2 cellular contexts compared by ENCODE assay signal in the genomic region with DNA sequence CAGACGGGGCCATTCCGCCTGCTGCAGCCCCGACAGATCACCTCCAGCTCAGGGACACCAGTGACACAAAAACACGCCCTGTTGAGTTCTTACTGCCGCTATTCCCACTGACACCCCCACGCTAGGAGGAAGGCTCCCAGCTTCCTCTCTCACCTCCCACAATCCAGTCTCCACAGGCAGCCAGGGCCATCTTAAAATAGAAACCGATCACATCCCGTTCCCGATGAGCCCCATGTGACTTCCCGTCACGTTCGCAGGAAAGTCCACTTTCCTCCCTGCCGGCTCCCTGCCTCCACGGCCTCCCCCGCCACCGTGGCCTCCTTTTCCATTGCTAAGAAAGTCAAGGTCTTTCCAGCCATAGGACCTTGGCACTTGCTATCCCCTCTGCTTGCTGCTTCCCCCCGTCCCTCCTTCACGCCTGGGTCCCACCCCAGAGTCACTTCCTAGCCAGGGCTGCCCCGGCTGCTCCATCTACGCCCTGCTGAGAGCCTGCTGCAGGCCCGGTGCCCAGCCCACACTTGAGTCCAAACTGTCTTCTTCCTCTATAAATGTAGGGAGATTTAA.
TF ChIP-seq lines count a peak whose summit lies in the region.

No MANE protein-coding gene starts in this region.

TF ChIP-seq in liver, 16 proteins besides CTCF, POLR2A, EP300 and RAD21 (continued from another document):
- TF ChIP-seq, protein P1, sequence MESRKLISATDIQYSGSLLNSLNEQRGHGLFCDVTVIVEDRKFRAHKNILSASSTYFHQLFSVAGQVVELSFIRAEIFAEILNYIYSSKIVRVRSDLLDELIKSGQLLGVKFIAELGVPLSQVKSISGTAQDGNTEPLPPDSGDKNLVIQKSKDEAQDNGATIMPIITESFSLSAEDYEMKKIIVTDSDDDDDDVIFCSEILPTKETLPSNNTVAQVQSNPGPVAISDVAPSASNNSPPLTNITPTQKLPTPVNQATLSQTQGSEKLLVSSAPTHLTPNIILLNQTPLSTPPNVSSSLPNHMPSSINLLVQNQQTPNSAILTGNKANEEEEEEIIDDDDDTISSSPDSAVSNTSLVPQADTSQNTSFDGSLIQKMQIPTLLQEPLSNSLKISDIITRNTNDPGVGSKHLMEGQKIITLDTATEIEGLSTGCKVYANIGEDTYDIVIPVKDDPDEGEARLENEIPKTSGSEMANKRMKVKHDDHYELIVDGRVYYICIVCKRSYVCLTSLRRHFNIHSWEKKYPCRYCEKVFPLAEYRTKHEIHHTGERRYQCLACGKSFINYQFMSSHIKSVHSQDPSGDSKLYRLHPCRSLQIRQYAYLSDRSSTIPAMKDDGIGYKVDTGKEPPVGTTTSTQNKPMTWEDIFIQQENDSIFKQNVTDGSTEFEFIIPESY (IDR thresholded peaks at IDR 0.05) = no peak
- TF ChIP-seq, protein P2, sequence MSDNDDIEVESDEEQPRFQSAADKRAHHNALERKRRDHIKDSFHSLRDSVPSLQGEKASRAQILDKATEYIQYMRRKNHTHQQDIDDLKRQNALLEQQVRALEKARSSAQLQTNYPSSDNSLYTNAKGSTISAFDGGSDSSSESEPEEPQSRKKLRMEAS (IDR thresholded peaks at IDR 0.05) = no peak
- TF ChIP-seq, protein P3, sequence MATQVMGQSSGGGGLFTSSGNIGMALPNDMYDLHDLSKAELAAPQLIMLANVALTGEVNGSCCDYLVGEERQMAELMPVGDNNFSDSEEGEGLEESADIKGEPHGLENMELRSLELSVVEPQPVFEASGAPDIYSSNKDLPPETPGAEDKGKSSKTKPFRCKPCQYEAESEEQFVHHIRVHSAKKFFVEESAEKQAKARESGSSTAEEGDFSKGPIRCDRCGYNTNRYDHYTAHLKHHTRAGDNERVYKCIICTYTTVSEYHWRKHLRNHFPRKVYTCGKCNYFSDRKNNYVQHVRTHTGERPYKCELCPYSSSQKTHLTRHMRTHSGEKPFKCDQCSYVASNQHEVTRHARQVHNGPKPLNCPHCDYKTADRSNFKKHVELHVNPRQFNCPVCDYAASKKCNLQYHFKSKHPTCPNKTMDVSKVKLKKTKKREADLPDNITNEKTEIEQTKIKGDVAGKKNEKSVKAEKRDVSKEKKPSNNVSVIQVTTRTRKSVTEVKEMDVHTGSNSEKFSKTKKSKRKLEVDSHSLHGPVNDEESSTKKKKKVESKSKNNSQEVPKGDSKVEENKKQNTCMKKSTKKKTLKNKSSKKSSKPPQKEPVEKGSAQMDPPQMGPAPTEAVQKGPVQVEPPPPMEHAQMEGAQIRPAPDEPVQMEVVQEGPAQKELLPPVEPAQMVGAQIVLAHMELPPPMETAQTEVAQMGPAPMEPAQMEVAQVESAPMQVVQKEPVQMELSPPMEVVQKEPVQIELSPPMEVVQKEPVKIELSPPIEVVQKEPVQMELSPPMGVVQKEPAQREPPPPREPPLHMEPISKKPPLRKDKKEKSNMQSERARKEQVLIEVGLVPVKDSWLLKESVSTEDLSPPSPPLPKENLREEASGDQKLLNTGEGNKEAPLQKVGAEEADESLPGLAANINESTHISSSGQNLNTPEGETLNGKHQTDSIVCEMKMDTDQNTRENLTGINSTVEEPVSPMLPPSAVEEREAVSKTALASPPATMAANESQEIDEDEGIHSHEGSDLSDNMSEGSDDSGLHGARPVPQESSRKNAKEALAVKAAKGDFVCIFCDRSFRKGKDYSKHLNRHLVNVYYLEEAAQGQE (IDR thresholded peaks at IDR 0.05) = no peak

TF ChIP-seq in SK-N-SH treated with all-trans-retinoic acid at 6 μM for 48 hours, 23 proteins besides CTCF, POLR2A, EP300 and RAD21 (continued from another document):
- TF ChIP-seq PPARA (CRISPR knock-in tag; IDR thresholded peaks at IDR 0.05; ENCODE audit: borderline replicate concordance) = no peak
- no peak for TF ChIP-seq ZFP30 (CRISPR knock-in tag; IDR thresholded peaks at IDR 0.05)
- no peak for TF ChIP-seq TOX (CRISPR knock-in tag; IDR thresholded peaks at IDR 0.05; ENCODE audit: borderline replicate concordance)
- no peak for TF ChIP-seq ESRRG (CRISPR knock-in tag; IDR thresholded peaks at IDR 0.05)
- TF ChIP-seq GLIS3 (CRISPR knock-in tag; IDR thresholded peaks at IDR 0.05) = no peak
- TF ChIP-seq, protein P4, sequence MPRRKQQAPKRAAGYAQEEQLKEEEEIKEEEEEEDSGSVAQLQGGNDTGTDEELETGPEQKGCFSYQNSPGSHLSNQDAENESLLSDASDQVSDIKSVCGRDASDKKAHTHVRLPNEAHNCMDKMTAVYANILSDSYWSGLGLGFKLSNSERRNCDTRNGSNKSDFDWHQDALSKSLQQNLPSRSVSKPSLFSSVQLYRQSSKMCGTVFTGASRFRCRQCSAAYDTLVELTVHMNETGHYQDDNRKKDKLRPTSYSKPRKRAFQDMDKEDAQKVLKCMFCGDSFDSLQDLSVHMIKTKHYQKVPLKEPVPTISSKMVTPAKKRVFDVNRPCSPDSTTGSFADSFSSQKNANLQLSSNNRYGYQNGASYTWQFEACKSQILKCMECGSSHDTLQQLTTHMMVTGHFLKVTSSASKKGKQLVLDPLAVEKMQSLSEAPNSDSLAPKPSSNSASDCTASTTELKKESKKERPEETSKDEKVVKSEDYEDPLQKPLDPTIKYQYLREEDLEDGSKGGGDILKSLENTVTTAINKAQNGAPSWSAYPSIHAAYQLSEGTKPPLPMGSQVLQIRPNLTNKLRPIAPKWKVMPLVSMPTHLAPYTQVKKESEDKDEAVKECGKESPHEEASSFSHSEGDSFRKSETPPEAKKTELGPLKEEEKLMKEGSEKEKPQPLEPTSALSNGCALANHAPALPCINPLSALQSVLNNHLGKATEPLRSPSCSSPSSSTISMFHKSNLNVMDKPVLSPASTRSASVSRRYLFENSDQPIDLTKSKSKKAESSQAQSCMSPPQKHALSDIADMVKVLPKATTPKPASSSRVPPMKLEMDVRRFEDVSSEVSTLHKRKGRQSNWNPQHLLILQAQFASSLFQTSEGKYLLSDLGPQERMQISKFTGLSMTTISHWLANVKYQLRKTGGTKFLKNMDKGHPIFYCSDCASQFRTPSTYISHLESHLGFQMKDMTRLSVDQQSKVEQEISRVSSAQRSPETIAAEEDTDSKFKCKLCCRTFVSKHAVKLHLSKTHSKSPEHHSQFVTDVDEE (CRISPR knock-in tag; IDR thresholded peaks at IDR 0.05) = no peak
- TF ChIP-seq, protein P5, sequence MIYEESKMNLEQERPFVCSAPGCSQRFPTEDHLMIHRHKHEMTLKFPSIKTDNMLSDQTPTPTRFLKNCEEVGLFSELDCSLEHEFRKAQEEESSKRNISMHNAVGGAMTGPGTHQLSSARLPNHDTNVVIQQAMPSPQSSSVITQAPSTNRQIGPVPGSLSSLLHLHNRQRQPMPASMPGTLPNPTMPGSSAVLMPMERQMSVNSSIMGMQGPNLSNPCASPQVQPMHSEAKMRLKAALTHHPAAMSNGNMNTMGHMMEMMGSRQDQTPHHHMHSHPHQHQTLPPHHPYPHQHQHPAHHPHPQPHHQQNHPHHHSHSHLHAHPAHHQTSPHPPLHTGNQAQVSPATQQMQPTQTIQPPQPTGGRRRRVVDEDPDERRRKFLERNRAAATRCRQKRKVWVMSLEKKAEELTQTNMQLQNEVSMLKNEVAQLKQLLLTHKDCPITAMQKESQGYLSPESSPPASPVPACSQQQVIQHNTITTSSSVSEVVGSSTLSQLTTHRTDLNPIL (CRISPR knock-in tag; IDR thresholded peaks at IDR 0.05; ENCODE audit: low read depth) = no peak
- TF ChIP-seq ZNF70 (CRISPR knock-in tag; IDR thresholded peaks at IDR 0.05) = no peak
- TF ChIP-seq ARNTL (CRISPR knock-in tag; IDR thresholded peaks at IDR 0.05; ENCODE audit: borderline replicate concordance, low read depth) = no peak
- TF ChIP-seq TCF4 (CRISPR knock-in tag; IDR thresholded peaks at IDR 0.05; ENCODE audit: borderline replicate concordance) = no peak
- no peak for TF ChIP-seq BACH2 (CRISPR knock-in tag; IDR thresholded peaks at IDR 0.05; ENCODE audit: borderline replicate concordance)
- TF ChIP-seq SNAI2 (CRISPR knock-in tag; IDR thresholded peaks at IDR 0.05) = no peak
TF ChIP-seq in SK-N-SH treated with all-trans-retinoic acid at 6 μM for 48 hours: peak in this region for 0.
